ENCODE assay signal across 11 cellular contexts in genomic region chr20:56414842-56415765, GRCh38. TPM values are rescaled to one million over a fixed set of nuclear protein-coding genes. Genes with fewer than 3 reads are reported as not detected.
DNase-seq lines count a peak whose midpoint lies in the region; ATAC-seq and TF ChIP-seq lines count a peak whose summit lies in the region.
"Had no signal": no experiment of that assay in that cellular context is flagged by ENCODE, and none has a peak within 500 bp of the region (broad histone marks: within the 10 kb centered on the region; RNA-seq: fewer than 3 reads in every experiment).

No MANE protein-coding gene starts in this region.

- intact Hi-C loops in psoas muscle (cut with DNase I), result no loop called here

- H3K27me3 ChIP-seq in psoas muscle (ENCODE audit: insufficient read depth in 3 of 3, low read length in 2 of 3), result no peaks in the 10 kb centered on the region

- H3K36me3 ChIP-seq in psoas muscle (ENCODE audit: insufficient read depth in 1 of 2, low read depth in 1 of 2), result peaks cover 0 to 4% of the 10 kb centered on the region in 2 donors

- no peaks in the 10 kb centered on the region for H3K9me3 ChIP-seq in psoas muscle

- no peak for TF ChIP-seq CTCF in psoas muscle (IDR thresholded peaks at IDR 0.05)

- 89 to 92% (median 91%) methylated on average over 12 of the region's 12 CpGs for WGBS in psoas muscle, 3 donors

- H3K4me1 ChIP-seq in psoas muscle, result no peaks in the 10 kb centered on the region

- no peak overlapping the region for H3K4me3 ChIP-seq in psoas muscle

- H3K27ac ChIP-seq in psoas muscle, result no peak overlapping the region
- H3K27ac ChIP-seq: C4-2B had no signal

- peak; percentile 75 for DNase-seq in CD1c-positive myeloid dendritic cell (ENCODE audit: extremely low spot score)
- DNase-seq in activated CD4-positive, alpha-beta T cell treated with anti-CD3 and anti-CD28 coated beads, Interleukin-2, amount 50 U/mL, for 48 hours, result peak; percentile 65 to 76
- peak; percentile 37 for DNase-seq in central memory CD4-positive, alpha-beta T cell
- peak; percentile 47 to 66 (median 66) for DNase-seq in stimulated activated CD4-positive, alpha-beta T cell treated with anti-CD3 and anti-CD28 coated beads, Interleukin-12 subunit alpha, Interleukin-12 subunit beta, amount 100 ng/mL, for 48 hours (ENCODE audit: low read depth in 2 of 3, low spot score in 1 of 3)
- DNase-seq in psoas muscle, result no peak
- DNase-seq in ureter (ENCODE audit: low spot score), result no peak
- DNase-seq in HuH-7 (ENCODE audit: low spot score), result no peak
- DNase-seq: NCI-H2227 treated with DMSO at 0.1 percent for 48 hours, nephron progenitor cell had no signal

- ATAC-seq in GM21423 (IDR thresholded peaks at IDR 0.05; ENCODE audit: unreplicated experiment), result no peak
- no peak for ATAC-seq in psoas muscle

RNA-seq across cellular contexts. Expression of gene CASS4, which starts 3.0 kb away (rescaled TPM):
- total RNA-seq in psoas muscle, result under 1 TPM; 0.29 to 0.73 (median 0.35) TPM
- polyA plus RNA-seq in psoas muscle, result under 1 TPM; 0.08 to 0.39 (median 0.14) TPM
- 0.91 TPM for total RNA-seq in ureter

RNA-seq across cellular contexts. Expression of gene CSTF1, which starts 22.7 kb away (rescaled TPM):
- 10 to 100 TPM; 15.5 to 20.3 (median 16.7) TPM for total RNA-seq in psoas muscle
- polyA plus RNA-seq in psoas muscle, result 10 to 100 TPM in 2 of 3 donors, 1 to 10 TPM in 1; 10.0 to 19.9 (median 12.1) TPM
- 36.6 TPM for total RNA-seq in ureter

RNA-seq across cellular contexts. Expression of gene AURKA, which starts 23.1 kb away (rescaled TPM):
- total RNA-seq in psoas muscle (10 to 100 TPM in 1 of 4 donors, 1 to 10 TPM in 3; 2.9 to 13.4 (median 3.3) TPM), ureter (1.6 TPM)
- polyA plus RNA-seq in psoas muscle, result 10 to 100 TPM in 2 of 3 donors, 1 to 10 TPM in 1; 7.5 to 20.3 (median 14.3) TPM

RNA-seq across cellular contexts. Expression of gene RTF2, which starts 53.3 kb away (rescaled TPM):
- total RNA-seq in psoas muscle (10 to 100 TPM; 89.0 to 93.0 (median 90.5) TPM), ureter (91.2 TPM)
- 100 to 1,000 TPM in 1 of 3 donors, 10 to 100 TPM in 2; 95.6 to 128 (median 99.9) TPM for polyA plus RNA-seq in psoas muscle

RNA-seq across cellular contexts. Expression of gene FAM210B, which starts 56.3 kb away (rescaled TPM):
- total RNA-seq in psoas muscle (10 to 100 TPM; 35.6 to 64.6 (median 53.2) TPM), ureter (50.3 TPM)
- 10 to 100 TPM; 21.0 to 68.5 (median 37.8) TPM for polyA plus RNA-seq in psoas muscle

Comparison
In these comparisons a context has a peak if more than half of its experiments do, and no peak if none do; other contexts are left out.
1. DNase-seq: peak in CD1c-positive myeloid dendritic cell (single experiment), activated CD4-positive, alpha-beta T cell treated with anti-CD3 and anti-CD28 coated beads, Interleukin-2, amount 50 U/mL, for 48 hours (2 of 2), central memory CD4-positive, alpha-beta T cell (single experiment) and stimulated activated CD4-positive, alpha-beta T cell treated with anti-CD3 and anti-CD28 coated beads, Interleukin-12 subunit alpha, Interleukin-12 subunit beta, amount 100 ng/mL, for 48 hours (3 of 3); none in psoas muscle (0 of 2), ureter (single experiment) and HuH-7 (single experiment).